Comparison of ENCODE assay signal across 31 cellular contexts in genomic region chr16:27145630-27146029, GRCh38. TPM values are rescaled to one million over a fixed set of nuclear protein-coding genes. Genes with fewer than 3 reads are reported as not detected.
DNase-seq lines count a peak whose midpoint lies in the region; ATAC-seq, FAIRE-seq and TF ChIP-seq lines count a peak whose summit lies in the region.
"Had no signal": no experiment of that assay in that cellular context is flagged by ENCODE, and none has a peak within 500 bp of the region (broad histone marks: within the 10 kb centered on the region; RNA-seq: fewer than 3 reads in every experiment).

No MANE protein-coding gene starts in this region.

- H3K27ac ChIP-seq in HepG2 (ENCODE audit: extremely low read length, insufficient read depth, low read length): no peak overlapping the region
- no peak overlapping the region for H3K27ac ChIP-seq in right lobe of liver
- H3K27ac ChIP-seq in K562 (ENCODE audit: extremely low read depth, low read depth, low read length): no peak overlapping the region
- H3K27ac ChIP-seq: 22Rv1; A549; BLaER1; BLaER1 treated with 17β-estradiol and CSF1 and Interleukin-3, amounts not matched to agents 10 nM and 100 nM; C4-2B had no signal

- BruUV-seq in HepG2 (replicated peaks; lab: Mats Ljungman, UMichigan): no TSS peak
- BruUV-seq in K562 (replicated peaks; lab: Mats Ljungman, UMichigan): no TSS peak

- no peak overlapping the region for H3K4me2 ChIP-seq in HepG2 (ENCODE audit: low read depth, low read length)
- no peak overlapping the region for H3K4me2 ChIP-seq in K562 (ENCODE audit: insufficient read depth, low read length)
- H3K4me2 ChIP-seq: A549; BLaER1; BLaER1 treated with 17β-estradiol and CSF1 and Interleukin-3, amounts not matched to agents 10 nM and 100 nM had no signal

- TF ChIP-seq RAD21 in HepG2 (CRISPR knock-in tag; IDR thresholded peaks at IDR 0.05) (no peak), K562 (CRISPR knock-in tag; conservative IDR thresholded peaks at IDR 0.05 in 1 of 2, IDR thresholded peaks at IDR 0.05 in 1 of 2) (no peak)

- TF ChIP-seq CTCF in HepG2 (CRISPR knock-in tag; IDR thresholded peaks at IDR 0.05) (no peak), right lobe of liver (IDR thresholded peaks at IDR 0.05) (no peak), K562 (IDR thresholded peaks at IDR 0.05 in 2 of 3, conservative IDR thresholded peaks at IDR 0.05 in 1 of 3; ENCODE audit: insufficient read depth in 2 of 3, low read depth in 1 of 3, low read length in 3 of 3) (no peak)

- WGBS in HepG2 (ENCODE audit: low lambda C conversion rate): 0% methylated on average over 1 of the region's 1 CpG
- 50% methylated on average over 1 of the region's 1 CpG for WGBS in right lobe of liver (ENCODE audit: insufficient coverage, low coverage, low lambda C conversion rate, missing lambda C conversion rate)
- 0% methylated on average over 1 of the region's 1 CpG for WGBS in K562 (ENCODE audit: insufficient coverage, low coverage, missing lambda C conversion rate)

- ATAC-seq in HepG2: no peak
- no peak for ATAC-seq in right lobe of liver
- no peak for ATAC-seq in K562
- ATAC-seq in HG02884 (IDR thresholded peaks at IDR 0.05; ENCODE audit: unreplicated experiment): no peak
- ATAC-seq: A549; CD8-positive, alpha-beta T cell had no signal

- H3K27me3 ChIP-seq in HepG2 (ENCODE audit: control insufficient read depth in 1 of 2, insufficient read depth in 2 of 2, low read length in 2 of 2) (peaks cover 0 to 3% of the 10 kb centered on the region in 2 experiments; a peak in 3 of 5 replicates), right lobe of liver (no peaks in the 10 kb centered on the region), K562 (ENCODE audit: control insufficient read depth in 2 of 2, insufficient read depth in 2 of 2, low read length in 2 of 2) (peaks cover 0 to 12% of the 10 kb centered on the region in 2 experiments; a peak in 3 of 5 replicates)
- H3K27me3 ChIP-seq: BE2C; BLaER1; BLaER1 treated with 17β-estradiol and CSF1 and Interleukin-3, amounts not matched to agents 10 nM and 100 nM had no signal

- no peaks in the 10 kb centered on the region for H3K9me1 ChIP-seq in K562 (ENCODE audit: control insufficient read depth, insufficient read depth, low read length)

- TF ChIP-seq EP300 in HepG2 (IDR thresholded peaks at IDR 0.05; ENCODE audit: low read depth in 2 of 2, low read length in 2 of 2) (no peak), HepG2 (CRISPR knock-in tag; IDR thresholded peaks at IDR 0.05; ENCODE audit: borderline replicate concordance) (no peak), K562 (IDR thresholded peaks at IDR 0.05; ENCODE audit: low read length) (no peak)

- H3K4me1 ChIP-seq in HepG2 (ENCODE audit: insufficient read depth, low read length) (no peaks in the 10 kb centered on the region), right lobe of liver (no peaks in the 10 kb centered on the region), K562 (replicated peaks in 1 of 2; ENCODE audit: control insufficient read depth in 2 of 2, insufficient read depth in 2 of 2, low read length in 2 of 2) (no peaks in the 10 kb centered on the region)
- H3K4me1 ChIP-seq: A549; BE2C; BLaER1; BLaER1 treated with 17β-estradiol and CSF1 and Interleukin-3, amounts not matched to agents 10 nM and 100 nM; Caco-2 had no signal

- DNase-seq in HepG2 (ENCODE audit: low spot score) (no peak), right lobe of liver (no peak), K562 (ENCODE audit: extremely low read depth in 1 of 4, low spot score in 3 of 4) (no peak)
- DNase-seq: 8988T; ACHN; AML-193; BE2C; C1 segment of cervical spinal cord; Caco-2; Calu3; CD4-positive, alpha-beta memory T cell; CD4-positive, alpha-beta T cell; CD4-positive, CD25-positive, alpha-beta regulatory T cell; CD8-positive, alpha-beta memory T cell; CD8-positive, alpha-beta T cell; COR-L47; DMS 273 treated with DMSO at 0.1 percent for 48 hours; DMS153; DMS53; DMS79; DMS79 treated with DMSO at 0.1 percent for 48 hours; DND-41; EL had no signal

- H3K36me3 ChIP-seq in HepG2 (replicated peaks in 1 of 2; ENCODE audit: control insufficient read depth in 1 of 2, insufficient read depth in 2 of 2, low read length in 2 of 2) (no peaks in the 10 kb centered on the region), right lobe of liver (no peaks in the 10 kb centered on the region), K562 (ENCODE audit: control insufficient read depth, insufficient read depth, low read length) (no peaks in the 10 kb centered on the region)
- H3K36me3 ChIP-seq: BE2C; BLaER1; BLaER1 treated with 17β-estradiol and CSF1 and Interleukin-3, amounts not matched to agents 10 nM and 100 nM had no signal

- CTCF ChIA-PET in HepG2 (lab: Yijun Ruan, JAX; ENCODE audit: low intra/inter-chr PET ratio, low total read pairs): no interaction called here
- CTCF ChIA-PET in K562 (lab: Yijun Ruan, JAX; ENCODE audit: low intra/inter-chr PET ratio): no interaction called here

- in situ Hi-C loops in HepG2 (cut with HindIII; ENCODE audit: extremely low pct_ligation_motif_present, low pct_unique_long_range_greater_than_20kb) (no loop called here), K562 (cut with MboI) (no loop called here)

- TF ChIP-seq POLR2A in HepG2 (IDR thresholded peaks at IDR 0.05; ENCODE audit: insufficient read depth in 1 of 2, low read depth in 2 of 2, low read length in 2 of 2): no peak
- TF ChIP-seq POLR2A in right lobe of liver (IDR thresholded peaks at IDR 0.05): no peak
- no peak for TF ChIP-seq POLR2A in K562 (conservative IDR thresholded peaks at IDR 0.05)

- H3K79me2 ChIP-seq in HepG2 (ENCODE audit: insufficient read depth, low read length) (no peaks in the 10 kb centered on the region), K562 (ENCODE audit: control insufficient read depth, insufficient read depth, low read length) (no peaks in the 10 kb centered on the region)

- no peak overlapping the region for H3K4me3 ChIP-seq in HepG2 (replicated peaks in 1 of 3; ENCODE audit: insufficient read depth in 1 of 3, low read depth in 2 of 3, low read length in 3 of 3)
- no peak overlapping the region for H3K4me3 ChIP-seq in right lobe of liver
- no peak overlapping the region for H3K4me3 ChIP-seq in K562
- H3K4me3 ChIP-seq: A549; BLaER1; BLaER1 treated with 17β-estradiol and CSF1 and Interleukin-3, amounts not matched to agents 10 nM and 100 nM had no signal

- POLR2A ChIA-PET in HepG2 (lab: Yijun Ruan, JAX): no interaction called here
- POLR2A ChIA-PET in K562 (lab: Yijun Ruan, JAX): no interaction called here

- intact Hi-C loops in HepG2 (cut with micrococcal nuclease; ENCODE audit: unreplicated experiment): no loop called here
- intact Hi-C loops in right lobe of liver (cut with DNase I): no loop called here
- intact Hi-C loops in K562 (cut with micrococcal nuclease): no loop called here

- H2AFZ ChIP-seq in HepG2 (ENCODE audit: low read length) (no peak overlapping the region), K562 (ENCODE audit: low read depth, low read length) (no peak overlapping the region)

- no peak overlapping the region for H3K9ac ChIP-seq in HepG2 (ENCODE audit: insufficient read depth, low read depth, low read length)
- no peak overlapping the region for H3K9ac ChIP-seq in K562 (ENCODE audit: insufficient read depth in 1 of 2, low read depth in 2 of 2, low read length in 2 of 2)
- H3K9ac ChIP-seq: BLaER1; BLaER1 treated with 17β-estradiol and CSF1 and Interleukin-3, amounts not matched to agents 10 nM and 100 nM had no signal

- H3K9me3 ChIP-seq in HepG2 (ENCODE audit: low read length): no peaks in the 10 kb centered on the region
- H3K9me3 ChIP-seq in right lobe of liver: no peaks in the 10 kb centered on the region
- H3K9me3 ChIP-seq in K562 (replicated peaks; ENCODE audit: control insufficient read depth, insufficient read depth, low read depth, low read length): 0 out of 2 replicates have a peak, but pooled peaks cover 2% of the 10 kb centered on the region
- H3K9me3 ChIP-seq: BE2C, BLaER1, Caco-2 had no signal

- no peak for FAIRE-seq in HepG2 (lab: Jason Lieb, UNC)
- no peak for FAIRE-seq in K562 (lab: Jason Lieb, UNC)
- FAIRE-seq: A204.1, A549, D721Med had no signal

- H4K20me1 ChIP-seq in HepG2 (ENCODE audit: insufficient read depth, low read length): no peaks in the 10 kb centered on the region
- H4K20me1 ChIP-seq in K562 (replicated peaks; ENCODE audit: control insufficient read depth, insufficient read depth, low read length): no peaks in the 10 kb centered on the region
- H4K20me1 ChIP-seq: BLaER1; BLaER1 treated with 17β-estradiol and CSF1 and Interleukin-3, amounts not matched to agents 10 nM and 100 nM had no signal

RNA-seq across cellular contexts. Expression of gene KDM8, which starts 57.7 kb away (rescaled TPM):
- total RNA-seq in HepG2 (2016; rRNA removed; fragmentation: Illumina TruSeq; extraction: Trizol) (5.2 and 8.6 TPM in 2 replicates), right lobe of liver (100 to 1,000 TPM in 1 of 6 experiments, 10 to 100 TPM in 5; 11.2 to 153 (median 66.7) TPM), K562 (2014; rRNA removed) (6.4 and 10.8 TPM in 2 replicates), K562 (2014; rRNA removed; fragmentation: Illumina TruSeq; extraction: Trizol) (2.6 and 5.3 TPM in 2 replicates), K562 (2015; rRNA removed; fragmentation: Illumina TruSeq; extraction: Trizol) (5.9 and 8.4 TPM in 2 replicates), K562 (2021) (9.1 TPM in 2 replicates)
- total RNA-seq in HepG2 (2016; cell fraction: cytosol; rRNA removed; fragmentation: Illumina TruSeq; extraction: Trizol; ENCODE audit: low read depth): 4.8 and 8.6 TPM in 2 replicates
- total RNA-seq in HepG2 (2016; cell fraction: insoluble cytoplasmic fraction; rRNA removed; fragmentation: Illumina TruSeq; extraction: Trizol): 6.8 and 8.9 TPM in 2 replicates
- 5.4 and 6.5 TPM in 2 replicates for total RNA-seq in HepG2 (2016; cell fraction: membrane; rRNA removed; fragmentation: Illumina TruSeq; extraction: Trizol)
- total RNA-seq in HepG2 (2016; cell fraction: nucleus; rRNA removed; fragmentation: Illumina TruSeq; extraction: Trizol): 10.5 and 11.8 TPM in 2 replicates
- polyA plus RNA-seq in HepG2 (2011; rRNA removed) (3.3 and 4.0 TPM in 2 replicates), K562 (2011; rRNA removed) (3.8 and 5.2 TPM in 2 replicates), K562 (2014; fragmentation: Illumina TruSeq; extraction: Trizol) (5.4 and 7.5 TPM in 2 replicates), K562 (2014; fragmentation: Nextera tagmentation; extraction: Ambion mirVana) (under 1 TPM; 0.61 to 0.66 TPM), K562 (2014; rRNA removed) (6.4 and 7.0 TPM in 2 replicates)
- polyA plus RNA-seq in HepG2 (2011; cell fraction: cytosol; rRNA removed): 1.7 and 1.8 TPM in 2 replicates
- polyA plus RNA-seq in HepG2 (2011; cell fraction: nucleus; rRNA removed): 18.0 and 23.0 TPM in 2 replicates
- polyA plus RNA-seq in HepG2 (2012): 3.3 and 3.7 TPM in 2 replicates
- polyA plus RNA-seq in HepG2 (2016; cell fraction: cytosol; fragmentation: Illumina TruSeq; extraction: Trizol; ENCODE audit: low read depth): 1.4 and 2.0 TPM in 2 replicates
- polyA plus RNA-seq in HepG2 (2016; cell fraction: insoluble cytoplasmic fraction; fragmentation: Illumina TruSeq; extraction: Trizol; ENCODE audit: low read depth): 8.2 and 9.2 TPM in 2 replicates
- polyA plus RNA-seq in HepG2 (2016; cell fraction: membrane; fragmentation: Illumina TruSeq; extraction: Trizol; ENCODE audit: low read depth): 2.7 and 2.8 TPM in 2 replicates
- 14.1 and 16.6 TPM in 2 replicates for polyA plus RNA-seq in HepG2 (2016; cell fraction: nucleus; fragmentation: Illumina TruSeq; extraction: Trizol; ENCODE audit: insufficient read depth, low read depth)
- 8.5 and 15.7 TPM in 2 replicates for polyA minus RNA-seq in HepG2 (2011; rRNA and poly(A)+ RNA removed; ENCODE audit: low replicate concordance)
- polyA minus RNA-seq in HepG2 (2011; cell fraction: cytosol; rRNA and poly(A)+ RNA removed): 1.7 and 2.4 TPM in 2 replicates
- polyA minus RNA-seq in HepG2 (2011; cell fraction: nucleus; rRNA and poly(A)+ RNA removed): 13.1 and 14.7 TPM in 2 replicates
- 18.0 and 41.3 TPM in 2 replicates for total RNA-seq in K562 (2011; cell fraction: chromatin; rRNA removed; ENCODE audit: low replicate concordance)
- total RNA-seq in K562 (2011; cell fraction: nucleolus; rRNA removed): 24.1 and 25.0 TPM in 2 replicates
- total RNA-seq in K562 (2011; cell fraction: nucleoplasm; rRNA removed): 21.2 and 27.1 TPM in 2 replicates
- 4.5 and 35.4 TPM in 2 replicates for polyA plus RNA-seq in K562 (2011; cell fraction: cytosol; rRNA removed)
- polyA plus RNA-seq in K562 (2011; cell fraction: nucleus; rRNA removed): 8.8 and 15.0 TPM in 2 replicates
- polyA plus RNA-seq in K562 (2012): 5.4 and 5.7 TPM in 2 replicates
- 8.7 and 10.1 TPM in 2 replicates for polyA minus RNA-seq in K562 (2011; rRNA and poly(A)+ RNA removed)
- polyA minus RNA-seq in K562 (2011; cell fraction: cytosol; rRNA and poly(A)+ RNA removed): 2.2 and 3.5 TPM in 2 replicates
- polyA minus RNA-seq in K562 (2011; cell fraction: nucleus; rRNA and poly(A)+ RNA removed): 9.0 and 9.8 TPM in 2 replicates

Comparison
In these comparisons a context has a peak if more than half of its experiments do, and no peak if none do; other contexts are left out.
1. Of the 241 proteins assayed by ChIP-seq in both HepG2 and K562: peak only in HepG2: none; only in K562: none; in both: ZNF12; in neither: 240.